Comparison of ENCODE assay signal across 11 cellular contexts in the genomic region with DNA sequence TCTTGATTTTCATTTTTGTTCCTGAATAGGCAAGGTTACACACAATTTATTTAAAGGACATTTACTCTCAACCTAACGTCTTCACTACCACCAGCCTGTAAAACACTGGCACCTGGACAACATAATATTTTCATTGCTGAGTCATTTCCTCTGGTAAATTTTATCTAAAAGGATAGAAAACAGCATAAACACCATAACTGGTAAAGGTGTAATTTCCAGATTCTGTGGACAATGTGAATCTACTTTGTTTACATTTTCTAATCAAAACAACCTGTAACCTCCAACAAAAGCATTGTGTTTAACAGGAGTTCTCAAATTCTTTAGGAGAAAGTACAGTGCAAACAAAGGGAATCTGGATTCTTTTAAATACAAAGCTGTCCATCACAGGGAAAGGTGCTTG.
DNase-seq lines count a peak whose midpoint lies in the region; ATAC-seq and TF ChIP-seq lines count a peak whose summit lies in the region.
"Had no signal": no experiment of that assay in that cellular context is flagged by ENCODE, and none has a peak within 500 bp of the region (broad histone marks: within the 10 kb centered on the region; RNA-seq: fewer than 3 reads in every experiment).

No MANE protein-coding gene starts in this region.

- CTCF ChIA-PET in Panc1 (lab: Charles Lee): interaction anchor here (1.1 kb wide), 1 partner anchor 91 kb away, joined by 3 read pairs; no protein-coding TSS in a partner anchor

- TF ChIP-seq CTCF in Panc1 (IDR thresholded peaks at IDR 0.05): no peak
- no peak for TF ChIP-seq CTCF in epithelial cell of esophagus (IDR thresholded peaks at IDR 0.05; ENCODE audit: insufficient read depth, low read depth, low read length, missing control alignments)
- no peak for TF ChIP-seq CTCF in osteocyte (IDR thresholded peaks at IDR 0.05)
- TF ChIP-seq CTCF in GM20000 (IDR thresholded peaks at IDR 0.05; ENCODE audit: extremely low read depth, missing control alignments): no peak

- ATAC-seq in Panc1 (peak; percentile 83), GM19023 (IDR thresholded peaks at IDR 0.05; ENCODE audit: unreplicated experiment) (no peak), HG03095 (IDR thresholded peaks at IDR 0.05; ENCODE audit: unreplicated experiment) (no peak), T-helper 17 cell (no peak)

- peak overlapping the region; percentile 96 for H3K27ac ChIP-seq in Panc1 (ENCODE audit: low read length)

- H3K27ac Mint-ChIP-seq in osteocyte (ENCODE audit: unreplicated experiment) (peak overlapping the region; percentile 71), T-helper 17 cell (no peak overlapping the region)
- H3K27ac Mint-ChIP-seq: H9 had no signal

- in situ Hi-C loops in Panc1 (cut with HindIII; ENCODE audit: low pct_unique_long_range_greater_than_20kb, low sequenced_read_pairs): no loop called here

- BruUV-seq in Panc1 (replicated peaks; lab: Mats Ljungman, UMichigan): no TSS peak

- H3K4me3 Mint-ChIP-seq in osteocyte (ENCODE audit: unreplicated experiment): no peak overlapping the region
- no peak overlapping the region for H3K4me3 Mint-ChIP-seq in T-helper 17 cell
- H3K4me3 Mint-ChIP-seq: H9 had no signal

- H3K27me3 Mint-ChIP-seq in osteocyte (ENCODE audit: unreplicated experiment) (no peaks in the 10 kb centered on the region), T-helper 17 cell (peaks cover 35% of the 10 kb centered on the region)

- intact Hi-C loops in Panc1 (cut with micrococcal nuclease; ENCODE audit: unreplicated experiment): loop anchor here (5.0 to 10.0 kb wide), 2 partner anchors 413 to 569 kb away; a partner anchor contains a TSS

- H3K9me3 ChIP-seq in Panc1 (ENCODE audit: control insufficient read depth, insufficient read depth, low read depth, low read length): peaks cover 38% of the 10 kb centered on the region; the same call in 1 of the 2 replicates
- no peaks in the 10 kb centered on the region for H3K9me3 ChIP-seq in T-helper 17 cell (ENCODE audit: control insufficient read depth, low read length, poor library complexity, severe bottlenecking)

- peaks cover 8% of the 10 kb centered on the region for H3K9me3 Mint-ChIP-seq in osteocyte (ENCODE audit: unreplicated experiment)
- H3K9me3 Mint-ChIP-seq: H9 had no signal

- H3K36me3 Mint-ChIP-seq in osteocyte (ENCODE audit: unreplicated experiment): no peaks in the 10 kb centered on the region
- H3K36me3 Mint-ChIP-seq in T-helper 17 cell (ENCODE audit: low read depth): no peaks in the 10 kb centered on the region

- H3K36me3 ChIP-seq in Panc1 (ENCODE audit: control insufficient read depth, insufficient read depth, low read length): no peaks in the 10 kb centered on the region

- peaks cover 48% of the 10 kb centered on the region for H3K4me1 Mint-ChIP-seq in osteocyte (ENCODE audit: unreplicated experiment)
- peaks cover 5% of the 10 kb centered on the region for H3K4me1 Mint-ChIP-seq in T-helper 17 cell

- POLR2A ChIA-PET in Panc1 (lab: Charles Lee): interaction anchor here (1.0 kb wide), 1 partner anchor 569 kb away, joined by 3 read pairs; a partner anchor contains a TSS

- H3K4me1 ChIP-seq in Panc1 (ENCODE audit: control insufficient read depth, insufficient read depth, low read length): peaks cover 24% of the 10 kb centered on the region

- DNase-seq in GM03348 (ENCODE audit: low spot score) (peak; percentile 27), Panc1 (ENCODE audit: low read depth, low spot score) (peak; percentile 77), epithelial cell of esophagus (ENCODE audit: low read depth) (peak; percentile 65), osteocyte (ENCODE audit: extremely low spot score, unreplicated experiment) (no peak), GM20000 (ENCODE audit: low spot score) (no peak), T-helper 17 cell (no peak)
- DNase-seq: H9; right cardiac atrium; stimulated activated CD8-positive, alpha-beta memory T cell treated with anti-CD3 and anti-CD28 coated beads, Interleukin-4, amount 100 ng/mL, for 48 hours had no signal

- no peak overlapping the region for H3K4me3 ChIP-seq in Panc1 (ENCODE audit: low read depth in 2 of 2, low read length in 2 of 2)
- no peak overlapping the region for H3K4me3 ChIP-seq in epithelial cell of esophagus (ENCODE audit: low read length)

- no peaks in the 10 kb centered on the region for H3K27me3 ChIP-seq in Panc1 (ENCODE audit: control insufficient read depth, insufficient read depth, low read length)

Comparison
In these comparisons a context has a peak if more than half of its experiments do, and no peak if none do; other contexts are left out.
1. DNase-seq: peak in GM03348 (single experiment), Panc1 (single experiment) and epithelial cell of esophagus (single experiment); none in osteocyte (single experiment), GM20000 (single experiment) and T-helper 17 cell (0 of 3).